Comparison of ENCODE assay signal across 21 cellular contexts in the genomic region with DNA sequence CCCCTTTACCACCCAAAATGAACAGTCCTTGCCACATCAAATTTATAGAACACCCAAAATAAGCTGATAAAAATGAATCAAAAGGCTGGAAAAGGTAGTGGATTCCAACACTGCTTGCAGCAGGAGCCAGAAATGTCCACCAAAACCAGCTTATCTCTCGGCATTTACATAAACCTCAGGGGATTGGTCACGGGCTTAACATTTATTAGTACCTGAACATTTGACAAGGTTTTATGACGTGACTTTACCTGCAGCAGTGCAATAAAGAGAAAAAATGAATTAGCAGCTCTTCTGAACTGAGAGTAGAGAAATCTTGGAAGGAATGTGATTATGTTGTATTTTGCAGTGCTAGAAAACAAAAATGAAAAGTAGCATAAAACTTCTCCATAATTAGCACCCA. TPM values are rescaled to one million over a fixed set of nuclear protein-coding genes. Genes with fewer than 3 reads are reported as not detected.
A peak's percentile ranks its signal among the peaks of the same experiment; 100 is the strongest.
DNase-seq lines count a peak whose midpoint lies in the region; ATAC-seq, FAIRE-seq and TF ChIP-seq lines count a peak whose summit lies in the region.
"Had no signal": no experiment of that assay in that cellular context is flagged by ENCODE, and none has a peak within 500 bp of the region (broad histone marks: within the 10 kb centered on the region; RNA-seq: fewer than 3 reads in every experiment).

No MANE protein-coding gene starts in this region.

- H3K27me3 Mint-ChIP-seq in naive thymus-derived CD4-positive, alpha-beta T cell = no peaks in the 10 kb centered on the region
- peaks cover 2% of the 10 kb centered on the region for H3K27me3 Mint-ChIP-seq in glutamatergic neuron (ENCODE audit: unreplicated experiment)
- H3K27me3 Mint-ChIP-seq: T-cell had no signal

- SMC1A ChIA-PET in GM12878 (lab: Charles Lee; ENCODE audit: uncharacterized antibody, unreplicated experiment) = interaction anchor here (0.7 to 20.0 kb wide), 5 partner anchors 11 to 56 kb away, joined by 4 to 478 read pairs (median 5); no protein-coding TSS in a partner anchor

- H3K36me3 ChIP-seq in GM06990 (ENCODE audit: control insufficient read depth, insufficient read depth, low read length) = peaks cover 3% of the 10 kb centered on the region
- no peaks in the 10 kb centered on the region for H3K36me3 ChIP-seq in HEK293 (ENCODE audit: control insufficient read depth in 2 of 2, insufficient read depth in 1 of 2, low read length in 2 of 2)
- peaks cover 0 to 11% of the 10 kb centered on the region in 2 experiments; a peak in 2 of 4 replicates for H3K36me3 ChIP-seq in GM12878 (ENCODE audit: control insufficient read depth in 2 of 2, insufficient read depth in 2 of 2, low read length in 1 of 2)
- H3K36me3 ChIP-seq in naive thymus-derived CD4-positive, alpha-beta T cell (ENCODE audit: control insufficient read depth in 2 of 3, insufficient read depth in 3 of 3, low read length in 3 of 3) = peaks cover 0 to 4% (median 0%) of the 10 kb centered on the region in 3 experiments

- no peaks in the 10 kb centered on the region for H3K9me3 ChIP-seq in HEK293 (ENCODE audit: control insufficient read depth, insufficient read depth, low read depth, low read length)
- peaks cover 2% of the 10 kb centered on the region; the same call in 1 of the 3 replicates for H3K9me3 ChIP-seq in GM12878 (replicated peaks; ENCODE audit: control insufficient read depth, insufficient read depth, low read length)
- H3K9me3 ChIP-seq in naive thymus-derived CD4-positive, alpha-beta T cell (ENCODE audit: control insufficient read depth in 2 of 3, low read length in 3 of 3) = no peaks in the 10 kb centered on the region

- no peaks in the 10 kb centered on the region for H4K20me1 ChIP-seq in GM12878 (ENCODE audit: control insufficient read depth, insufficient read depth)

- H3K27ac ChIP-seq in HEK293 (ENCODE audit: extremely low read depth, low read depth, low read length) (no peak overlapping the region), GM12878 (ENCODE audit: control insufficient read depth, insufficient read depth) (peak overlapping the region; percentile 6; the same call in 1 of the 2 replicates)
- no peak overlapping the region for H3K27ac ChIP-seq in naive thymus-derived CD4-positive, alpha-beta T cell (ENCODE audit: low read depth, low read length)

- RAD21 ChIA-PET in GM12878 (lab: Charles Lee; ENCODE audit: unreplicated experiment) = interaction anchor here (0.9 to 2.1 kb wide), 10 partner anchors 9 to 37 kb away, joined by 3 to 16 read pairs (median 4); a partner anchor contains a TSS

- H3K9me3 Mint-ChIP-seq in naive thymus-derived CD4-positive, alpha-beta T cell = peaks cover 0 to 5% (median 0%) of the 10 kb centered on the region in 11 donors
- H3K9me3 Mint-ChIP-seq in glutamatergic neuron (ENCODE audit: unreplicated experiment) = peaks cover 4% of the 10 kb centered on the region
- H3K9me3 Mint-ChIP-seq: T-cell had no signal

- no peak for TF ChIP-seq RAD21 in GM12878 (IDR thresholded peaks at IDR 0.05; ENCODE audit: insufficient read depth, low read depth, low read length)

- ATAC-seq in GM12878 (no peak), GM21786 (IDR thresholded peaks at IDR 0.05; ENCODE audit: unreplicated experiment) (no peak), HG03442 (IDR thresholded peaks at IDR 0.05; ENCODE audit: unreplicated experiment) (no peak)
- no peak for ATAC-seq in naive thymus-derived CD4-positive, alpha-beta T cell
- ATAC-seq: PC-3, SK-N-SH treated with all-trans-retinoic acid at 6 μM for 48 hours, T-cell had no signal

- intact Hi-C loops in GM12878 (cut with micrococcal nuclease; ENCODE audit: unreplicated experiment) (no loop called here), posterior cingulate gyrus (cut with DNase I) (no loop called here)
- intact Hi-C loops in naive thymus-derived CD4-positive, alpha-beta T cell (cut with micrococcal nuclease) = no loop called here

- no peak for TF ChIP-seq CTCF in GM06990 (IDR thresholded peaks at IDR 0.05; ENCODE audit: insufficient read depth, low read length, poor library complexity, severe bottlenecking)
- TF ChIP-seq CTCF in HEK293 (tag by site-specific recombination; IDR thresholded peaks at IDR 0.05) = no peak
- no peak for TF ChIP-seq CTCF in GM12878 (IDR thresholded peaks at IDR 0.05 in 2 of 3, conservative IDR thresholded peaks at IDR 0.05 in 1 of 3; ENCODE audit: control insufficient read depth in 2 of 3, extremely low read depth in 1 of 3, insufficient read depth in 1 of 3, low read depth in 3 of 3, low read length in 3 of 3)
- no peak for TF ChIP-seq CTCF in glutamatergic neuron (IDR thresholded peaks at IDR 0.05; ENCODE audit: partially characterized antibody, unreplicated experiment)

- 78% methylated on average over 3 of the region's 3 CpGs for WGBS in GM12878 (ENCODE audit: insufficient coverage, insufficient replicate concordance, low lambda C conversion rate, missing lambda C conversion rate)

- H3K79me2 ChIP-seq in GM12878 (ENCODE audit: control insufficient read depth, insufficient read depth, low read length) = peaks cover 35% of the 10 kb centered on the region

- no peak for TF ChIP-seq POLR2A in GM12878 (IDR thresholded peaks at IDR 0.05; ENCODE audit: low read depth, low read length)

- H3K36me3 Mint-ChIP-seq in naive thymus-derived CD4-positive, alpha-beta T cell = peaks cover 0 to 48% (median 35%) of the 10 kb centered on the region in 5 donors
- peaks cover 9% of the 10 kb centered on the region for H3K36me3 Mint-ChIP-seq in glutamatergic neuron (ENCODE audit: unreplicated experiment)

- no peak for TF ChIP-seq EP300 in GM12878 (IDR thresholded peaks at IDR 0.05; ENCODE audit: borderline replicate concordance in 1 of 2, control insufficient read depth in 1 of 2, low read depth in 2 of 2, low read length in 2 of 2)

- H3K4me3 ChIP-seq in GM06990 (replicated peaks; ENCODE audit: low read depth, low read length) = peak overlapping the region; percentile 10
- no peak overlapping the region for H3K4me3 ChIP-seq in HEK293 (ENCODE audit: low read depth, low read length)
- no peak overlapping the region; the same call in 1 of the 2 replicates for H3K4me3 ChIP-seq in GM12878
- no peak overlapping the region for H3K4me3 ChIP-seq in naive thymus-derived CD4-positive, alpha-beta T cell (ENCODE audit: low read length)

- POLR2A ChIA-PET in HEK293 (lab: Yijun Ruan, JAX) = no interaction called here
- POLR2A ChIA-PET in GM12878 (lab: Charles Lee) = interaction anchor here (5.9 to 15.0 kb wide), 2 partner anchors 16 to 32 kb away, joined by 52 to 254 read pairs; a partner anchor contains a TSS
- POLR2A ChIA-PET in naive thymus-derived CD4-positive, alpha-beta T cell (lab: Charles Lee) = no interaction called here

- CTCF ChIA-PET in HEK293 (lab: Yijun Ruan, JAX) (no interaction called here), GM12878 (lab: Yijun Ruan, JAX) (interaction anchor here (0.8 to 14.7 kb wide), 5 partner anchors 18 to 57 kb away, joined by 3 to 113 read pairs (median 4); no protein-coding TSS in a partner anchor)
- CTCF ChIA-PET in naive thymus-derived CD4-positive, alpha-beta T cell (lab: Charles Lee) = no interaction called here

- no peak overlapping the region for H3K9ac ChIP-seq in GM12878 (ENCODE audit: control insufficient read depth, insufficient read depth, low read length)

- no peak for DNase-seq in GM06990 (ENCODE audit: extremely low read depth, insufficient read length)
- DNase-seq in GM12878 (ENCODE audit: low read depth, low spot score) = no peak
- DNase-seq in naive thymus-derived CD4-positive, alpha-beta T cell = no peak
- DNase-seq in posterior cingulate gyrus = no peak
- no peak for DNase-seq in glutamatergic neuron
- DNase-seq: AML-193, GF-D8, H9, NCI-H1105, NCI-H2081, NCI-H2171 treated with DMSO at 0.1 percent for 48 hours, NCI-H446 treated with DMSO at 0.1 percent for 48 hours, PC-3, RPMI8226, SHP77 treated with DMSO at 0.1 percent for 48 hours, T-cell had no signal

- peak overlapping the region in 6 of 9 donors; percentile 5 to 97 (median 59) for H3K27ac Mint-ChIP-seq in naive thymus-derived CD4-positive, alpha-beta T cell
- no peak overlapping the region for H3K27ac Mint-ChIP-seq in glutamatergic neuron (ENCODE audit: unreplicated experiment)
- H3K27ac Mint-ChIP-seq: CD14-positive monocyte, H9 had no signal

- in situ Hi-C loops in GM12878 (cut with MboI) = loop anchor here (25.0 kb wide), 1 partner anchor 1963 kb away; no protein-coding TSS in a partner anchor

- H3K4me1 Mint-ChIP-seq in naive thymus-derived CD4-positive, alpha-beta T cell = peaks cover 25 to 52% (median 51%) of the 10 kb centered on the region in 7 donors
- H3K4me1 Mint-ChIP-seq in glutamatergic neuron (ENCODE audit: low read depth, unreplicated experiment) = peaks cover 44% of the 10 kb centered on the region

- peak overlapping the region; percentile 46; the same call in 1 of the 2 replicates for H3K4me2 ChIP-seq in GM12878 (ENCODE audit: control insufficient read depth, insufficient read depth)

- H3K27me3 ChIP-seq in GM06990 (replicated peaks; ENCODE audit: control insufficient read depth, insufficient read depth, low read length) = no peaks in the 10 kb centered on the region
- H3K27me3 ChIP-seq in GM12878 (replicated peaks in 1 of 2; ENCODE audit: control insufficient read depth in 2 of 2, insufficient read depth in 2 of 2, low read length in 1 of 2) = no peaks in the 10 kb centered on the region
- no peaks in the 10 kb centered on the region for H3K27me3 ChIP-seq in naive thymus-derived CD4-positive, alpha-beta T cell (ENCODE audit: control insufficient read depth in 2 of 2, insufficient read depth in 2 of 2, low read length in 2 of 2)

- no peak overlapping the region for H3K4me3 Mint-ChIP-seq in naive thymus-derived CD4-positive, alpha-beta T cell
- H3K4me3 Mint-ChIP-seq in glutamatergic neuron (ENCODE audit: unreplicated experiment) = no peak overlapping the region
- H3K4me3 Mint-ChIP-seq: CD14-positive monocyte, H9, T-cell had no signal

- H3K4me1 ChIP-seq in HEK293 (ENCODE audit: control insufficient read depth, insufficient read depth, low read length) = no peaks in the 10 kb centered on the region; the same call in 1 of the 2 replicates
- H3K4me1 ChIP-seq in GM12878 (ENCODE audit: control insufficient read depth, insufficient read depth, low read length) = peaks cover 25% of the 10 kb centered on the region
- peaks cover 31 to 37% of the 10 kb centered on the region in 2 donors for H3K4me1 ChIP-seq in naive thymus-derived CD4-positive, alpha-beta T cell (ENCODE audit: control insufficient read depth in 2 of 2, insufficient read depth in 2 of 2, low read length in 2 of 2)

- no peak for FAIRE-seq in GM12878 (lab: Jason Lieb, UNC)

- no TSS peak for BruUV-seq in GM12878 (replicated peaks; lab: Mats Ljungman, UMichigan)

- no peak overlapping the region for H2AFZ ChIP-seq in GM12878 (ENCODE audit: control insufficient read depth, low read depth, low read length)

RNA-seq across cellular contexts. Expression of a gene that starts 31.5 kb away (rescaled TPM):
- 1,209 and 1,224 TPM in 2 replicates for total RNA-seq in GM12878 (2013; cell fraction: nucleolus; rRNA removed)
- total RNA-seq in GM12878 (2014; rRNA removed) = 55.2 and 73.8 TPM in 2 replicates
- total RNA-seq in GM12878 (2014; rRNA removed; fragmentation: Illumina TruSeq; extraction: Trizol) = 72.5 and 78.7 TPM in 2 replicates
- total RNA-seq in GM12878 (2021) = 50.4 and 50.6 TPM in 2 replicates
- 16.1 TPM for polyA plus RNA-seq in GM12878 (2011; ENCODE audit: low read depth)
- polyA plus RNA-seq in GM12878 (2011; rRNA removed) = 116 and 194 TPM in 2 replicates
- polyA plus RNA-seq in GM12878 (2011; cell fraction: cytosol; rRNA removed) = 27.1 and 34.0 TPM in 2 replicates
- 252 and 314 TPM in 2 replicates for polyA plus RNA-seq in GM12878 (2011; cell fraction: nucleus; rRNA removed)
- polyA plus RNA-seq in GM12878 (2012) = 22.0 and 41.8 TPM in 2 replicates
- polyA plus RNA-seq in GM12878 (2014; fragmentation: Illumina TruSeq; extraction: Trizol) = 43.3 and 60.0 TPM in 2 replicates
- 1 to 10 TPM; 9.0 to 9.5 TPM for polyA plus RNA-seq in GM12878 (2014; fragmentation: Nextera tagmentation; extraction: Ambion mirVana)
- 26.2 and 31.2 TPM in 2 replicates for polyA plus RNA-seq in GM12878 (2014; rRNA removed)
- 10 to 100 TPM; 14.4 to 18.5 TPM for polyA plus RNA-seq in GM12878 (2016; fragmentation: Nextera tagmentation; extraction: Ambion mirVana)
- 213 and 243 TPM in 2 replicates for polyA minus RNA-seq in GM12878 (2011; rRNA and poly(A)+ RNA removed)
- 58.3 and 60.7 TPM in 2 replicates for polyA minus RNA-seq in GM12878 (2011; cell fraction: cytosol; rRNA and poly(A)+ RNA removed)
- polyA minus RNA-seq in GM12878 (2011; cell fraction: nucleus; rRNA and poly(A)+ RNA removed) = 380 and 488 TPM in 2 replicates
- total RNA-seq in naive thymus-derived CD4-positive, alpha-beta T cell = 10 to 100 TPM; 28.9 to 66.8 (median 54.4) TPM
- 10 to 100 TPM in 1 of 2 donors, 1 to 10 TPM in 1; 8.8 to 10.2 TPM for polyA plus RNA-seq in naive thymus-derived CD4-positive, alpha-beta T cell
- total RNA-seq in glutamatergic neuron (ENCODE audit: unreplicated experiment) = 278 TPM
